Comparison of ENCODE assay signal across 20 cellular contexts in genomic region chr1:2418791-2419320, GRCh38. TPM values are rescaled to one million over a fixed set of nuclear protein-coding genes. Genes with fewer than 3 reads are reported as not detected.
"Had no signal": no experiment of that assay in that cellular context is flagged by ENCODE, and none has a peak within 500 bp of the region (broad histone marks: within the 10 kb centered on the region; RNA-seq: fewer than 3 reads in every experiment).

No MANE protein-coding gene starts in this region.

- ATAC-seq: effector memory CD8-positive, alpha-beta T cell; gastrocnemius medialis; heart right ventricle; naive thymus-derived CD4-positive, alpha-beta T cell; right lobe of liver; stimulated activated naive CD8-positive, alpha-beta T cell treated with anti-CD3 and anti-CD28 coated beads, Interleukin-15, amount 100 ng/mL, for 72 hours; upper lobe of right lung had no signal

- H2AFZ ChIP-seq: parathyroid adenoma had no signal

- DNase-seq: effector memory CD8-positive, alpha-beta T cell; gastrocnemius medialis; heart right ventricle; hypothalamus; kidney glomerular epithelial cell; naive thymus-derived CD4-positive, alpha-beta T cell; right lobe of liver; stimulated activated CD4-positive, alpha-beta T cell treated with anti-CD3 and anti-CD28 coated beads, Interleukin-4, amount 100 ng/mL, for 1 hour; stimulated activated CD8-positive, alpha-beta memory T cell treated with anti-CD3 and anti-CD28 coated beads, Interleukin-4, amount 100 ng/mL, for 48 hours; stimulated activated naive CD8-positive, alpha-beta T cell treated with anti-CD3 and anti-CD28 coated beads, Interleukin-15, amount 100 ng/mL, for 72 hours; testis; upper lobe of right lung had no signal

- H3K9me3 Mint-ChIP-seq: dendritic cell treated with granulocyte-macrophage colony-stimulating factor and Interleukin-4, amounts not matched to agents 40 ng/mL and 50 ng/mL, for 4 days; effector memory CD8-positive, alpha-beta T cell; stimulated activated memory B cell treated with anti-CD40 and anti-IgM and Interleukin-4, amounts not matched to agents 10 μg/mL and 1 μg/mL and 100 μg/mL, for 72 hours; stimulated activated naive CD8-positive, alpha-beta T cell treated with anti-CD3 and anti-CD28 coated beads, Interleukin-15, amount 100 ng/mL, for 72 hours had no signal

- H3K4me3 Mint-ChIP-seq: dendritic cell treated with granulocyte-macrophage colony-stimulating factor and Interleukin-4, amounts not matched to agents 40 ng/mL and 50 ng/mL, for 4 days; stimulated activated memory B cell treated with anti-CD40 and anti-IgM and Interleukin-4, amounts not matched to agents 10 μg/mL and 1 μg/mL and 100 μg/mL, for 72 hours; stimulated activated naive CD8-positive, alpha-beta T cell treated with anti-CD3 and anti-CD28 coated beads, Interleukin-15, amount 100 ng/mL, for 72 hours had no signal

- H3K4me3 ChIP-seq: esophagus muscularis mucosa, gastrocnemius medialis, heart right ventricle, prostate gland, right lobe of liver, testis, tibial nerve, upper lobe of right lung, vagina had no signal

- H3K36me3 Mint-ChIP-seq: stimulated activated memory B cell treated with anti-CD40 and anti-IgM and Interleukin-4, amounts not matched to agents 10 μg/mL and 1 μg/mL and 100 μg/mL, for 72 hours had no signal

- H3K27me3 Mint-ChIP-seq: effector memory CD8-positive, alpha-beta T cell; naive thymus-derived CD4-positive, alpha-beta T cell; stimulated activated memory B cell treated with anti-CD40 and anti-IgM and Interleukin-4, amounts not matched to agents 10 μg/mL and 1 μg/mL and 100 μg/mL, for 72 hours; stimulated activated naive CD8-positive, alpha-beta T cell treated with anti-CD3 and anti-CD28 coated beads, Interleukin-15, amount 100 ng/mL, for 72 hours had no signal

- H3K79me2 ChIP-seq: parathyroid adenoma had no signal

- H3K9me3 ChIP-seq: gastrocnemius medialis, prostate gland, right lobe of liver, testis, upper lobe of right lung, vagina had no signal

- H3K27me3 ChIP-seq: right lobe of liver, testis, vagina had no signal

- H3K4me1 ChIP-seq: parathyroid adenoma had no signal

- H3K36me3 ChIP-seq: esophagus muscularis mucosa, gastrocnemius medialis, heart right ventricle, prostate gland, right lobe of liver, tibial nerve, upper lobe of right lung, vagina had no signal

- H3K27ac ChIP-seq: epithelial cell of prostate, esophagus muscularis mucosa, gastrocnemius medialis, heart right ventricle, parathyroid adenoma, prostate gland, right lobe of liver, testis, tibial nerve, upper lobe of right lung, vagina had no signal

- H3K9ac ChIP-seq: parathyroid adenoma had no signal

- H3K27ac Mint-ChIP-seq: dendritic cell treated with granulocyte-macrophage colony-stimulating factor and Interleukin-4, amounts not matched to agents 40 ng/mL and 50 ng/mL, for 4 days; effector memory CD8-positive, alpha-beta T cell; stimulated activated memory B cell treated with anti-CD40 and anti-IgM and Interleukin-4, amounts not matched to agents 10 μg/mL and 1 μg/mL and 100 μg/mL, for 72 hours had no signal

RNA-seq across cellular contexts. Expression of gene PLCH2, which starts 57.2 kb away (rescaled TPM):
- total RNA-seq: gastrocnemius medialis had no signal
